Comparison of ENCODE assay signal across 8 cellular contexts in genomic region chr6:34671801-34672656, GRCh38. TPM values are rescaled to one million over a fixed set of nuclear protein-coding genes. Genes with fewer than 3 reads are reported as not detected.
A peak's percentile ranks its signal among the peaks of the same experiment; 100 is the strongest.
DNase-seq lines count a peak whose midpoint lies in the region; ATAC-seq and TF ChIP-seq lines count a peak whose summit lies in the region.

No MANE protein-coding gene starts in this region.

- H3K4me3 ChIP-seq in thymus (ENCODE audit: low read length) = no peak overlapping the region

- no peaks in the 10 kb centered on the region for H3K36me3 Mint-ChIP-seq in activated naive CD4-positive, alpha-beta T cell treated with anti-CD3 and anti-CD28 coated beads, Interleukin-2, amount 50 U/mL, for 72 hours
- no peaks in the 10 kb centered on the region for H3K36me3 Mint-ChIP-seq in glutamatergic neuron (ENCODE audit: unreplicated experiment)

- no peaks in the 10 kb centered on the region for H3K9me3 Mint-ChIP-seq in activated naive CD4-positive, alpha-beta T cell treated with anti-CD3 and anti-CD28 coated beads, Interleukin-2, amount 50 U/mL, for 72 hours
- no peaks in the 10 kb centered on the region for H3K9me3 Mint-ChIP-seq in glutamatergic neuron (ENCODE audit: unreplicated experiment)

- TF ChIP-seq CTCF in glutamatergic neuron (IDR thresholded peaks at IDR 0.05; ENCODE audit: partially characterized antibody, unreplicated experiment) = no peak

- no peaks in the 10 kb centered on the region for H3K27me3 Mint-ChIP-seq in glutamatergic neuron (ENCODE audit: unreplicated experiment)

- peak overlapping the region; percentile 86 to 96 for H3K27ac Mint-ChIP-seq in activated naive CD4-positive, alpha-beta T cell treated with anti-CD3 and anti-CD28 coated beads, Interleukin-2, amount 50 U/mL, for 72 hours
- H3K27ac Mint-ChIP-seq in glutamatergic neuron (ENCODE audit: unreplicated experiment) = no peak overlapping the region

- no peaks in the 10 kb centered on the region for H3K27me3 ChIP-seq in thymus (ENCODE audit: control insufficient read depth, insufficient read depth)

- WGBS in thymus = 90% methylated on average over 8 of the region's 8 CpGs

- H3K9me3 ChIP-seq in thymus (ENCODE audit: control insufficient read depth) = no peaks in the 10 kb centered on the region

- H3K27ac ChIP-seq in thymus (ENCODE audit: low read depth) = peak overlapping the region; percentile 33

- H3K4me3 Mint-ChIP-seq in glutamatergic neuron (ENCODE audit: unreplicated experiment) = no peak overlapping the region

- ATAC-seq in GM18858 (IDR thresholded peaks at IDR 0.05; ENCODE audit: unreplicated experiment) = peak; percentile 78
- ATAC-seq in HG02884 (IDR thresholded peaks at IDR 0.05; ENCODE audit: unreplicated experiment) = peak; percentile 74
- ATAC-seq in activated naive CD4-positive, alpha-beta T cell treated with anti-CD3 and anti-CD28 coated beads, Interleukin-2, amount 50 U/mL, for 72 hours = peak; percentile 100

- H3K4me1 ChIP-seq in thymus (ENCODE audit: control insufficient read depth, insufficient read depth, low read length) = peaks cover 6% of the 10 kb centered on the region

- DNase-seq in RPMI8226 (peak; percentile 70), lung microvascular endothelial cell (ENCODE audit: low read depth in 2 of 2) (peak; percentile 45 to 72), glutamatergic neuron (no peak), GF-D8 (lab: John Stamatoyannopoulos, UW) (no peak)
- DNase-seq in activated naive CD4-positive, alpha-beta T cell treated with anti-CD3 and anti-CD28 coated beads, Interleukin-2, amount 50 U/mL, for 72 hours (ENCODE audit: low spot score in 2 of 2) = peak; percentile 64 to 77

- H3K36me3 ChIP-seq in thymus (ENCODE audit: control insufficient read depth, insufficient read depth) = no peaks in the 10 kb centered on the region

- H3K4me1 Mint-ChIP-seq in glutamatergic neuron (ENCODE audit: low read depth, unreplicated experiment) = no peaks in the 10 kb centered on the region

RNA-seq across cellular contexts. Expression of gene ILRUN, which starts 24.5 kb away (rescaled TPM):
- 10 to 100 TPM; 53.3 to 64.1 TPM for total RNA-seq in activated naive CD4-positive, alpha-beta T cell treated with anti-CD3 and anti-CD28 coated beads, Interleukin-2, amount 50 U/mL, for 72 hours
- total RNA-seq in lung microvascular endothelial cell = 32.0 and 48.8 TPM in 2 replicates
- 35.5 TPM for polyA plus RNA-seq in thymus
- 37.7 TPM for total RNA-seq in glutamatergic neuron (ENCODE audit: unreplicated experiment)

Comparison
In these comparisons a context has a peak if more than half of its experiments do, and no peak if none do; other contexts are left out.
1. DNase-seq: peak in RPMI8226 (single experiment), activated naive CD4-positive, alpha-beta T cell treated with anti-CD3 and anti-CD28 coated beads, Interleukin-2, amount 50 U/mL, for 72 hours (2 of 2) and lung microvascular endothelial cell (2 of 2); none in glutamatergic neuron (single experiment) and GF-D8 (single experiment).
2. Peak in every context shown above with its lines, with median percentiles within 50 percentile points of each other: ATAC-seq.